17 cellular contexts compared by ENCODE assay signal in the genomic region with DNA sequence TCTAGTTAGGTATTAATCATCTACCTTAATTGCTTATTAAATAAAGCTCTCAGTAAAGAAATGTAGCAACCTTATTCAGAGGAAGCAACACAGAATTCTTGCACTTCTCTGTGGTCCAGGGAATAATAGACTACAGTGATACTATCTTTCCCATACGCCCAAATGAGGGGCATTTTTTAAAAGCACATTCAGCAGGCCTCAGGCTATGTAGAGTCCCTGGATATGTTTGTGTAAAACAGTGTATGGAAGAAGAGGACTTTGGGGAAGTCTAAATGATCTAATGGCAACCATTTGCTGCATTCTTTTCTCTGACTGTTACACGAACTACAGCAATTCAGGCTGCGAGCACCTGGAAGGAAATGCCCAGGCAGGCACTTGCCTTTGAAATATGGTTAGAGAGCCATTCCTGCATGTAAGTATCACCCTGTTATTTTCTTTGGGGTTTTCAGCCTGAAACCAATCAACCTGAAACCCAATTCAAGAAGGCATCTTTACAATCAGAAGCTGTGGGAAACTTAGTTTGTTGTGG.
"Had no signal": no experiment of that assay in that cellular context is flagged by ENCODE, and none has a peak within 500 bp of the region (broad histone marks: within the 10 kb centered on the region; RNA-seq: fewer than 3 reads in every experiment).

No MANE protein-coding gene starts in this region.

- H3K27ac ChIP-seq: epithelial cell of prostate, WERI-Rb-1 had no signal

- ATAC-seq: activated CD8-positive, alpha-beta T cell treated with anti-CD3 and anti-CD28 coated beads for 36 hours; activated T-cell treated with anti-CD3 and anti-CD28 coated beads, Interleukin-2, amount 50 U/mL, for 72 hours; left cardiac atrium; naive thymus-derived CD4-positive, alpha-beta T cell; sciatic nerve; T-cell had no signal

- H3K36me3 ChIP-seq: WERI-Rb-1 had no signal

- DNase-seq: activated CD4-positive, alpha-beta T cell treated with anti-CD3 and anti-CD28 coated beads for 4 hours; activated CD8-positive, alpha-beta memory T cell treated with anti-CD3 and anti-CD28 coated beads, Interleukin-2, amount 50 U/mL, for 4 hours; activated CD8-positive, alpha-beta T cell treated with anti-CD3 and anti-CD28 coated beads for 36 hours; activated gamma-delta T cell treated with Interleukin-2 at 50 U/mL for 16 hours; activated naive CD8-positive, alpha-beta T cell treated with anti-CD3 and anti-CD28 coated beads, Interleukin-2, amount 10 ng/mL, durations not matched to agents 7 days and 5 days; activated T-cell treated with anti-CD3 and anti-CD28 coated beads, Interleukin-2, amount 50 U/mL, for 72 hours; anterior cingulate cortex; effector CD4-positive, alpha-beta T cell; left cardiac atrium; naive thymus-derived CD4-positive, alpha-beta T cell; stimulated activated CD4-positive, alpha-beta T cell treated with anti-CD3 and anti-CD28 coated beads, Interleukin-2, amount 100 ng/mL, for 24 hours; stimulated activated naive CD4-positive, alpha-beta T cell treated with Interleukin-2 at 50 U/mL for 16 hours; T-cell; WERI-Rb-1 had no signal

- H3K4me3 ChIP-seq: lung had no signal
